Comparison of ENCODE assay signal across 11 cellular contexts in genomic region chr7:100166317-100166940, GRCh38. TPM values are rescaled to one million over a fixed set of nuclear protein-coding genes. Genes with fewer than 3 reads are reported as not detected.
A peak's percentile ranks its signal among the peaks of the same experiment; 100 is the strongest.
DNase-seq lines count a peak whose midpoint lies in the region; ATAC-seq and TF ChIP-seq lines count a peak whose summit lies in the region.
"Had no signal": no experiment of that assay in that cellular context is flagged by ENCODE, and none has a peak within 500 bp of the region (broad histone marks: within the 10 kb centered on the region; RNA-seq: fewer than 3 reads in every experiment).

No MANE protein-coding gene starts in this region.

- peaks cover 87% of the 10 kb centered on the region for H3K4me1 Mint-ChIP-seq in activated CD4-positive, alpha-beta T cell treated with anti-CD3 and anti-CD28 coated beads, Interleukin-2, amount 10 ng/mL, durations not matched to agents 7 days and 5 days
- peaks cover 48% of the 10 kb centered on the region for H3K4me1 Mint-ChIP-seq in central memory CD8-positive, alpha-beta T cell

- peak; percentile 35 for ATAC-seq in central memory CD8-positive, alpha-beta T cell (replicated peaks; ENCODE audit: extremely low read depth, poor library complexity, severe bottlenecking)
- no peak for ATAC-seq in esophagus mucosa
- ATAC-seq: stimulated activated naive B cell treated with anti-CD40 and anti-IgM and Interleukin-4, amounts not matched to agents 10 μg/mL and 1 μg/mL and 100 μg/mL, for 72 hours had no signal

- peak overlapping the region; percentile 94 for H3K27ac Mint-ChIP-seq in activated CD4-positive, alpha-beta T cell treated with anti-CD3 and anti-CD28 coated beads, Interleukin-2, amount 10 ng/mL, durations not matched to agents 7 days and 5 days
- no peak overlapping the region for H3K27ac Mint-ChIP-seq in central memory CD8-positive, alpha-beta T cell (ENCODE audit: low read depth)
- H3K27ac Mint-ChIP-seq: stimulated activated naive B cell treated with anti-CD40 and anti-IgM and Interleukin-4, amounts not matched to agents 10 μg/mL and 1 μg/mL and 100 μg/mL, for 72 hours had no signal

- peak; percentile 12 for DNase-seq in GM13977 (ENCODE audit: low spot score)
- DNase-seq in activated CD4-positive, alpha-beta T cell treated with anti-CD3 and anti-CD28 coated beads, Interleukin-2, amount 10 ng/mL, durations not matched to agents 7 days and 5 days = peak; percentile 72
- DNase-seq in central memory CD8-positive, alpha-beta T cell (ENCODE audit: low spot score in 2 of 2) = no peak
- DNase-seq in stimulated activated CD8-positive, alpha-beta memory T cell treated with anti-CD3 and anti-CD28 coated beads, Interleukin-4, amount 100 ng/mL, for 48 hours = peak; percentile 60
- no peak for DNase-seq in HT-29 (ENCODE audit: low spot score)
- no peak for DNase-seq in NCI-H1105 (lab: John Stamatoyannopoulos, UW)
- DNase-seq in DMS53 (lab: John Stamatoyannopoulos, UW) = no peak
- DNase-seq: left lung; SIG-M5; stimulated activated naive B cell treated with anti-CD40 and anti-IgM and Interleukin-4, amounts not matched to agents 10 μg/mL and 1 μg/mL and 100 μg/mL, for 72 hours had no signal

- peaks cover 7% of the 10 kb centered on the region for H3K27me3 Mint-ChIP-seq in activated CD4-positive, alpha-beta T cell treated with anti-CD3 and anti-CD28 coated beads, Interleukin-2, amount 10 ng/mL, durations not matched to agents 7 days and 5 days
- peaks cover 48% of the 10 kb centered on the region for H3K27me3 Mint-ChIP-seq in central memory CD8-positive, alpha-beta T cell

- H3K4me3 Mint-ChIP-seq in activated CD4-positive, alpha-beta T cell treated with anti-CD3 and anti-CD28 coated beads, Interleukin-2, amount 10 ng/mL, durations not matched to agents 7 days and 5 days = peak overlapping the region; percentile 78
- H3K4me3 Mint-ChIP-seq in central memory CD8-positive, alpha-beta T cell = peak overlapping the region; percentile 51
- H3K4me3 Mint-ChIP-seq: stimulated activated naive B cell treated with anti-CD40 and anti-IgM and Interleukin-4, amounts not matched to agents 10 μg/mL and 1 μg/mL and 100 μg/mL, for 72 hours had no signal

- POLR2A ChIA-PET in activated CD4-positive, alpha-beta T cell treated with anti-CD3 and anti-CD28 coated beads, Interleukin-2, amount 10 ng/mL, durations not matched to agents 7 days and 5 days (lab: Charles Lee) = interaction anchor here (1.0 kb wide), 1 partner anchor 18 kb away, joined by 3 read pairs; the partner anchor contains the start of gene LAMTOR4

- no peaks in the 10 kb centered on the region for H3K9me3 Mint-ChIP-seq in activated CD4-positive, alpha-beta T cell treated with anti-CD3 and anti-CD28 coated beads, Interleukin-2, amount 10 ng/mL, durations not matched to agents 7 days and 5 days
- no peaks in the 10 kb centered on the region for H3K9me3 Mint-ChIP-seq in central memory CD8-positive, alpha-beta T cell
- H3K9me3 Mint-ChIP-seq: stimulated activated naive B cell treated with anti-CD40 and anti-IgM and Interleukin-4, amounts not matched to agents 10 μg/mL and 1 μg/mL and 100 μg/mL, for 72 hours had no signal

- in situ Hi-C loops in GM13977 (cut with MboI; ENCODE audit: low pct_unique_long_range_greater_than_20kb, low sequenced_read_pairs, unreplicated experiment) = no loop called here

- CTCF ChIA-PET in activated CD4-positive, alpha-beta T cell treated with anti-CD3 and anti-CD28 coated beads, Interleukin-2, amount 10 ng/mL, durations not matched to agents 7 days and 5 days (lab: Charles Lee) = interaction anchor here (0.7 to 2.4 kb wide), 6 partner anchors 10 to 38 kb away, joined by 3 to 9 read pairs (median 3); partner anchors contain the start of genes GPC2 and STAG3

- H3K36me3 Mint-ChIP-seq in activated CD4-positive, alpha-beta T cell treated with anti-CD3 and anti-CD28 coated beads, Interleukin-2, amount 10 ng/mL, durations not matched to agents 7 days and 5 days (ENCODE audit: low read depth) = peaks cover 11% of the 10 kb centered on the region
- peaks cover 7% of the 10 kb centered on the region for H3K36me3 Mint-ChIP-seq in central memory CD8-positive, alpha-beta T cell (ENCODE audit: insufficient read depth)

- no peak for TF ChIP-seq CTCF in GM13977 (IDR thresholded peaks at IDR 0.05; ENCODE audit: extremely low read depth, insufficient read depth, missing control alignments)

RNA-seq across cellular contexts. Expression of gene GAL3ST4, which starts 2.0 kb away (rescaled TPM):
- 10 to 100 TPM; 14.2 to 15.6 TPM for total RNA-seq in activated CD4-positive, alpha-beta T cell treated with anti-CD3 and anti-CD28 coated beads, Interleukin-2, amount 10 ng/mL, durations not matched to agents 7 days and 5 days
- total RNA-seq in HT-29 (2014; rRNA removed; shearing (Covaris generic)) = not detected in 2 replicates
- total RNA-seq in esophagus mucosa = 5.6 TPM

RNA-seq across cellular contexts. Expression of gene TRAPPC14, which starts 7.9 kb away (rescaled TPM):
- total RNA-seq in activated CD4-positive, alpha-beta T cell treated with anti-CD3 and anti-CD28 coated beads, Interleukin-2, amount 10 ng/mL, durations not matched to agents 7 days and 5 days = 10 to 100 TPM; 54.0 to 54.6 TPM
- 22.5 and 27.8 TPM in 2 replicates for total RNA-seq in HT-29 (2014; rRNA removed; shearing (Covaris generic))
- total RNA-seq in esophagus mucosa = 16.3 TPM

RNA-seq across cellular contexts. Expression of gene GPC2, which starts 10.8 kb away (rescaled TPM):
- total RNA-seq in activated CD4-positive, alpha-beta T cell treated with anti-CD3 and anti-CD28 coated beads, Interleukin-2, amount 10 ng/mL, durations not matched to agents 7 days and 5 days = 10 to 100 TPM; 13.9 to 20.9 TPM
- total RNA-seq in HT-29 (2014; rRNA removed; shearing (Covaris generic)) = 1.7 and 4.2 TPM in 2 replicates
- 0.20 TPM for total RNA-seq in esophagus mucosa

RNA-seq across cellular contexts. Expression of gene STAG3, which starts 11.3 kb away (rescaled TPM):
- total RNA-seq in activated CD4-positive, alpha-beta T cell treated with anti-CD3 and anti-CD28 coated beads, Interleukin-2, amount 10 ng/mL, durations not matched to agents 7 days and 5 days = 10 to 100 TPM; 24.2 to 24.7 TPM
- 0.05 and 0.08 TPM in 2 replicates for total RNA-seq in HT-29 (2014; rRNA removed; shearing (Covaris generic))
- 0.48 TPM for total RNA-seq in esophagus mucosa

RNA-seq across cellular contexts. Expression of gene LAMTOR4, which starts 17.7 kb away (rescaled TPM):
- 100 to 1,000 TPM; 124 to 172 TPM for total RNA-seq in activated CD4-positive, alpha-beta T cell treated with anti-CD3 and anti-CD28 coated beads, Interleukin-2, amount 10 ng/mL, durations not matched to agents 7 days and 5 days
- 310 and 344 TPM in 2 replicates for total RNA-seq in HT-29 (2014; rRNA removed; shearing (Covaris generic))
- total RNA-seq in esophagus mucosa = 71.1 TPM

Comparison
In these comparisons a context has a peak if more than half of its experiments do, and no peak if none do; other contexts are left out.
1. DNase-seq: peak in GM13977 (single experiment), activated CD4-positive, alpha-beta T cell treated with anti-CD3 and anti-CD28 coated beads, Interleukin-2, amount 10 ng/mL, durations not matched to agents 7 days and 5 days (single experiment) and stimulated activated CD8-positive, alpha-beta memory T cell treated with anti-CD3 and anti-CD28 coated beads, Interleukin-4, amount 100 ng/mL, for 48 hours (single experiment); none in central memory CD8-positive, alpha-beta T cell (0 of 2), HT-29 (single experiment), NCI-H1105 (single experiment) and DMS53 (single experiment).